11 cellular contexts compared by ENCODE assay signal in the genomic region with DNA sequence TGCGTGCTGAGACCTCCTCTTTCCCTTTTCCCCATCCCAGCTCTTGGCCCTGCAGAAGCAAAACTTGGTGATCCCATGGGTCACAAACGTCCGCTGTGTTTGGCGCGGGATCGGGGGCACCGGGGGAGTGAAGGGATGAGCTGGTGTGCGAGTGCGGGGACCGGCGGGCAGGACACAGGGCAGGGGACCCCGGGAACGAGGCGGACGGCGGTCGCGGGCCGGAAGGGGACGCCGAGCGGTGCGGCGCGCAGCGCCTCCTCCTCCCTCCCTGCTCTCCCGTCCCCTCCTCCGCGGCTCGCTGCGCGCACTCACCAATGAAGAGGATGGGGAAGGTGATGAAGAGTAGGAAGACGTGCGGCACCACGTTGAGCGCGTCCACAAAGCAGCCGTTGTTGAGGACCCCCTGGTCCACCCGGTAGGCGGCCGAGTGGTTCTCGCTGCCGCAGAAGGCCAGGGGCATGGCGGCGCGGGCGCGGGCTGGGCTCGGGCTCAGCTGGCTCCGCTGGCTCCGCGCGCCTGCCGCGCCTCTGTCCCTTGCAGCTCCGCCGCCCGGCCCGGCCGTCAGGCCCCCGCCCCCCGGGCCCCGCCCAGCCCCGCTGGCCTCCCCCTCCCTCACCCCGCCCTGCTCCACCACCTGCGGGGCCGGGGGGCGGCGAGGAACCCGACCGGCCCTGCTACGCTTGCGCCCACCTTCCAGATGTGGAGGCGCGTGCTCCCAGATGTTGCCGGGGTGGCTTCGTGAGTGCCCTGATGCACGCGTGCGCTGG. TPM values are rescaled to one million over a fixed set of nuclear protein-coding genes. Genes with fewer than 3 reads are reported as not detected.
DNase-seq lines count a peak whose midpoint lies in the region; ATAC-seq, FAIRE-seq and TF ChIP-seq lines count a peak whose summit lies in the region.
"Had no signal": no experiment of that assay in that cellular context is flagged by ENCODE, and none has a peak within 500 bp of the region (broad histone marks: within the 10 kb centered on the region; RNA-seq: fewer than 3 reads in every experiment).

A gene (minus strand): TSS at position 529 of the 767 bp plus-strand sequence. CDS start 69 bp downstream, at position 460.

- H3K4me3 ChIP-seq in A549, result peak within 1 kb of the TSS; percentile 67
- H3K4me3 ChIP-seq in LNCaP clone FGC (ENCODE audit: low read depth, low read length), result peak within 1 kb of the TSS; percentile 46

- H3K4me3 Mint-ChIP-seq in brain, result peak within 1 kb of the TSS; percentile 86 to 93 (median 88)
- peak within 1 kb of the TSS; percentile 86 for H3K4me3 Mint-ChIP-seq in nephron progenitor cell
- no peak within 1 kb of the TSS for H3K4me3 Mint-ChIP-seq in activated CD8-positive, alpha-beta memory T cell treated with anti-CD3 and anti-CD28 coated beads, Interleukin-2, amount 10 ng/mL, durations not matched to agents 7 days and 5 days
- H3K4me3 Mint-ChIP-seq: natural killer cell treated with Interleukin-12 subunit alpha and Interleukin-12 subunit beta and Interleukin-15 and Interleukin-18, amount 100 ng/mL, for 72 hours had no signal

- H3K4me1 ChIP-seq in A549, result no peaks in the 10 kb centered on the region

- H3K36me3 Mint-ChIP-seq in brain (no peaks in the 10 kb centered on the region), nephron progenitor cell (ENCODE audit: low read depth) (no peaks in the 10 kb centered on the region)
- no peaks in the 10 kb centered on the region for H3K36me3 Mint-ChIP-seq in activated CD8-positive, alpha-beta memory T cell treated with anti-CD3 and anti-CD28 coated beads, Interleukin-2, amount 10 ng/mL, durations not matched to agents 7 days and 5 days
- H3K36me3 Mint-ChIP-seq: natural killer cell treated with Interleukin-12 subunit alpha and Interleukin-12 subunit beta and Interleukin-15 and Interleukin-18, amount 100 ng/mL, for 72 hours had no signal

- TF ChIP-seq EP300 in A549 (IDR thresholded peaks at IDR 0.05), result no peak

- peak within 1 kb of the TSS; percentile 62 to 80; a peak in 5 of 6 replicates for H3K27ac ChIP-seq in A549

- TF ChIP-seq CTCF in A549 (IDR thresholded peaks at IDR 0.05), result no peak
- TF ChIP-seq CTCF in LNCaP clone FGC (IDR thresholded peaks at IDR 0.05; ENCODE audit: control insufficient read depth, extremely low read depth, insufficient read depth), result no peak
- TF ChIP-seq CTCF in brain (conservative IDR thresholded peaks at IDR 0.05), result no peak
- TF ChIP-seq CTCF in nephron progenitor cell (IDR thresholded peaks at IDR 0.05), result no peak

- 10% methylated on average over 29 of the region's 80 CpGs for WGBS in A549 (ENCODE audit: missing lambda C conversion rate)

- POLR2A ChIA-PET in A549 (lab: Yijun Ruan, JAX), result no interaction called here

- ATAC-seq in A549 (peak; percentile 32 to 65), GM21367 (IDR thresholded peaks at IDR 0.05; ENCODE audit: unreplicated experiment) (no peak), HG03196 (IDR thresholded peaks at IDR 0.05; ENCODE audit: unreplicated experiment) (no peak)
- ATAC-seq in activated CD8-positive, alpha-beta memory T cell treated with anti-CD3 and anti-CD28 coated beads, Interleukin-2, amount 10 ng/mL, durations not matched to agents 7 days and 5 days, result no peak

- no peaks in the 10 kb centered on the region for H3K9me3 Mint-ChIP-seq in brain
- no peaks in the 10 kb centered on the region for H3K9me3 Mint-ChIP-seq in nephron progenitor cell
- H3K9me3 Mint-ChIP-seq in activated CD8-positive, alpha-beta memory T cell treated with anti-CD3 and anti-CD28 coated beads, Interleukin-2, amount 10 ng/mL, durations not matched to agents 7 days and 5 days (ENCODE audit: low read depth), result no peaks in the 10 kb centered on the region
- H3K9me3 Mint-ChIP-seq: natural killer cell treated with Interleukin-12 subunit alpha and Interleukin-12 subunit beta and Interleukin-15 and Interleukin-18, amount 100 ng/mL, for 72 hours had no signal

- peak within 1 kb of the TSS in 4 of 5 experiments; percentile 29 to 64 (median 56) for H3K27ac Mint-ChIP-seq in brain
- H3K27ac Mint-ChIP-seq in nephron progenitor cell, result no peak within 1 kb of the TSS
- no peak within 1 kb of the TSS for H3K27ac Mint-ChIP-seq in activated CD8-positive, alpha-beta memory T cell treated with anti-CD3 and anti-CD28 coated beads, Interleukin-2, amount 10 ng/mL, durations not matched to agents 7 days and 5 days
- H3K27ac Mint-ChIP-seq: natural killer cell treated with Interleukin-12 subunit alpha and Interleukin-12 subunit beta and Interleukin-15 and Interleukin-18, amount 100 ng/mL, for 72 hours had no signal

- peak within 1 kb of the TSS; percentile 90 for H3K4me2 ChIP-seq in A549

- TF ChIP-seq RAD21 in A549 (conservative IDR thresholded peaks at IDR 0.05 in 1 of 2, IDR thresholded peaks at IDR 0.05 in 1 of 2), result no peak

- CTCF ChIA-PET in A549 (lab: Yijun Ruan, JAX), result interaction anchor here (0.8 to 3.7 kb wide), 7 partner anchors 19 to 93 kb away, joined by 3 to 18 read pairs (median 6); a partner anchor contains a TSS
- CTCF ChIA-PET in activated CD8-positive, alpha-beta memory T cell treated with anti-CD3 and anti-CD28 coated beads, Interleukin-2, amount 10 ng/mL, durations not matched to agents 7 days and 5 days (lab: Charles Lee), result interaction anchor here (1.6 kb wide), 1 partner anchor 90 kb away, joined by 3 read pairs; no protein-coding TSS in a partner anchor

- H3K9me3 ChIP-seq in A549, result no peaks in the 10 kb centered on the region

- no peak; the same call in 1 of the 2 replicates for TF ChIP-seq POLR2A in A549 (IDR thresholded peaks at IDR 0.05; ENCODE audit: low read length)

- H3K4me1 Mint-ChIP-seq in brain, result peaks cover 62% of the 10 kb centered on the region
- H3K4me1 Mint-ChIP-seq in nephron progenitor cell, result peaks cover 43% of the 10 kb centered on the region
- H3K4me1 Mint-ChIP-seq in activated CD8-positive, alpha-beta memory T cell treated with anti-CD3 and anti-CD28 coated beads, Interleukin-2, amount 10 ng/mL, durations not matched to agents 7 days and 5 days, result no peaks in the 10 kb centered on the region

- peaks cover 37% of the 10 kb centered on the region for H3K27me3 Mint-ChIP-seq in brain
- H3K27me3 Mint-ChIP-seq in nephron progenitor cell (ENCODE audit: low read depth, poor library complexity), result peaks cover 74% of the 10 kb centered on the region
- peaks cover 86% of the 10 kb centered on the region for H3K27me3 Mint-ChIP-seq in activated CD8-positive, alpha-beta memory T cell treated with anti-CD3 and anti-CD28 coated beads, Interleukin-2, amount 10 ng/mL, durations not matched to agents 7 days and 5 days

- DNase-seq in A549 (ENCODE audit: low read depth in 1 of 2, low spot score in 1 of 2) (peak in 1 of 2 experiments; percentile 22), LNCaP clone FGC (ENCODE audit: low read depth) (no peak), nephron progenitor cell (peak; percentile 62), pons (ENCODE audit: low spot score) (no peak)
- DNase-seq in activated CD8-positive, alpha-beta memory T cell treated with anti-CD3 and anti-CD28 coated beads, Interleukin-2, amount 10 ng/mL, durations not matched to agents 7 days and 5 days, result no peak
- DNase-seq: MV-4-11 had no signal

- no peak for FAIRE-seq in A549 (lab: Jason Lieb, UNC)
- FAIRE-seq: G401.6 had no signal

TF ChIP-seq in A549, 52 proteins besides CTCF, POLR2A, EP300 and RAD21:
- TF ChIP-seq, protein P1, sequence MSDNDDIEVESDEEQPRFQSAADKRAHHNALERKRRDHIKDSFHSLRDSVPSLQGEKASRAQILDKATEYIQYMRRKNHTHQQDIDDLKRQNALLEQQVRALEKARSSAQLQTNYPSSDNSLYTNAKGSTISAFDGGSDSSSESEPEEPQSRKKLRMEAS (IDR thresholded peaks at IDR 0.05), result no peak
- TF ChIP-seq, protein P2, sequence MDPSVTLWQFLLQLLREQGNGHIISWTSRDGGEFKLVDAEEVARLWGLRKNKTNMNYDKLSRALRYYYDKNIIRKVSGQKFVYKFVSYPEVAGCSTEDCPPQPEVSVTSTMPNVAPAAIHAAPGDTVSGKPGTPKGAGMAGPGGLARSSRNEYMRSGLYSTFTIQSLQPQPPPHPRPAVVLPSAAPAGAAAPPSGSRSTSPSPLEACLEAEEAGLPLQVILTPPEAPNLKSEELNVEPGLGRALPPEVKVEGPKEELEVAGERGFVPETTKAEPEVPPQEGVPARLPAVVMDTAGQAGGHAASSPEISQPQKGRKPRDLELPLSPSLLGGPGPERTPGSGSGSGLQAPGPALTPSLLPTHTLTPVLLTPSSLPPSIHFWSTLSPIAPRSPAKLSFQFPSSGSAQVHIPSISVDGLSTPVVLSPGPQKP (IDR thresholded peaks at IDR 0.05; ENCODE audit: low read depth, low read length), result no peak
- TF ChIP-seq HOXB13 (CRISPR knock-in tag; IDR thresholded peaks at IDR 0.05; ENCODE audit: low read depth) (no peak), NR3C1 (IDR thresholded peaks at IDR 0.05) (no peak), RNF2 (IDR thresholded peaks at IDR 0.05; ENCODE audit: borderline replicate concordance, low read depth) (peak; percentile 58; the same call in 1 of the 2 replicates), ZFP36 (IDR thresholded peaks at IDR 0.05; ENCODE audit: borderline replicate concordance, partially characterized antibody) (no peak)

RNA-seq across cellular contexts. Expression of the gene that starts here (rescaled TPM):
- 2.0 and 2.5 TPM in 2 replicates for polyA plus RNA-seq in A549 (2011; rRNA removed)
- 1.4 and 1.8 TPM in 2 replicates for polyA plus RNA-seq in A549 (2012; cell fraction: cytosol; rRNA removed)
- polyA plus RNA-seq in A549 (2012; cell fraction: nucleus; rRNA removed), result 14.3 and 15.4 TPM in 2 replicates
- 1.1 to 1.3 TPM (median 1.2 TPM) in 3 replicates for polyA plus RNA-seq in A549 (2017; fragmentation: RNase III; extraction: RNeasy Plus Mini Kit Qiagen cat#74134 plus additional on column Dnase treatment)
- 6.5 and 8.8 TPM in 2 replicates for polyA minus RNA-seq in A549 (2011; rRNA and poly(A)+ RNA removed)
- 12.4 TPM for polyA plus RNA-seq in brain (ENCODE audit: insufficient read depth, low read depth, low replicate concordance)
- total RNA-seq in activated CD8-positive, alpha-beta memory T cell treated with anti-CD3 and anti-CD28 coated beads, Interleukin-2, amount 10 ng/mL, durations not matched to agents 7 days and 5 days, result under 1 TPM in 1 of 2 experiments, not detected in 1; 0.54 TPM
- total RNA-seq: natural killer cell treated with Interleukin-12 subunit alpha and Interleukin-12 subunit beta and Interleukin-15 and Interleukin-18, amount 100 ng/mL, for 72 hours had no signal

Comparison
In these comparisons a context has a peak if more than half of its experiments do, and no peak if none do; other contexts are left out.
1. ATAC-seq: peak in A549 (2 of 2); none in GM21367 (single experiment), HG03196 (single experiment) and activated CD8-positive, alpha-beta memory T cell treated with anti-CD3 and anti-CD28 coated beads, Interleukin-2, amount 10 ng/mL, durations not matched to agents 7 days and 5 days (single experiment).
2. H3K27ac Mint-ChIP-seq: peak in brain (4 of 5); none in nephron progenitor cell (single experiment) and activated CD8-positive, alpha-beta memory T cell treated with anti-CD3 and anti-CD28 coated beads, Interleukin-2, amount 10 ng/mL, durations not matched to agents 7 days and 5 days (single experiment).